In genomic region chr1:182603646-182604127, GRCh38 we compare ENCODE assay signal across 8 cellular contexts. TPM values are rescaled to one million over a fixed set of nuclear protein-coding genes. Genes with fewer than 3 reads are reported as not detected.
DNase-seq lines count a peak whose midpoint lies in the region; ATAC-seq and TF ChIP-seq lines count a peak whose summit lies in the region.

No MANE protein-coding gene starts in this region.

- no peak overlapping the region for H3K27ac ChIP-seq in GM23248
- H3K27ac ChIP-seq in SK-N-MC, result no peak overlapping the region
- H3K27ac ChIP-seq in testis, result no peak overlapping the region

- no peaks in the 10 kb centered on the region for H4K20me1 ChIP-seq in GM23248 (ENCODE audit: insufficient read depth)

- H3K27me3 ChIP-seq in GM23248 (replicated peaks; ENCODE audit: insufficient read depth) (no peaks in the 10 kb centered on the region), testis (no peaks in the 10 kb centered on the region)

- TF ChIP-seq CTCF in testis (IDR thresholded peaks at IDR 0.05), result no peak

- peak overlapping the region; percentile 89 for H2AFZ ChIP-seq in GM23248

- no peaks in the 10 kb centered on the region for H3K79me2 ChIP-seq in GM23248 (ENCODE audit: insufficient read depth)

- no peak for ATAC-seq in GM21526 (IDR thresholded peaks at IDR 0.05; ENCODE audit: low FRiP score, unreplicated experiment)
- ATAC-seq in GM18909 (IDR thresholded peaks at IDR 0.05; ENCODE audit: poor library complexity, unreplicated experiment), result no peak

- peaks cover 16% of the 10 kb centered on the region for H3K4me1 ChIP-seq in GM23248 (ENCODE audit: insufficient read depth)
- peaks cover 14% of the 10 kb centered on the region for H3K4me1 ChIP-seq in testis

- H3K4me3 ChIP-seq in GM23248, result peak overlapping the region; percentile 72
- peak overlapping the region; percentile 87 for H3K4me3 ChIP-seq in SK-N-MC
- H3K4me3 ChIP-seq in iPS-18c (ENCODE audit: insufficient read depth, low read depth, low read length), result peak overlapping the region; percentile 46
- peak overlapping the region; percentile 39 to 43 for H3K4me3 ChIP-seq in testis

- H3K9ac ChIP-seq in GM23248, result peak overlapping the region; percentile 64
- peak overlapping the region; percentile 33 for H3K9ac ChIP-seq in SK-N-MC (ENCODE audit: insufficient read length)

- intact Hi-C loops in testis (cut with DNase I; ENCODE audit: low total_unique reads), result no loop called here

- H3K36me3 ChIP-seq in GM23248 (ENCODE audit: low read depth), result no peaks in the 10 kb centered on the region
- peaks cover 45% of the 10 kb centered on the region for H3K36me3 ChIP-seq in SK-N-MC (ENCODE audit: insufficient read depth, low read length)
- H3K36me3 ChIP-seq in testis (ENCODE audit: low read depth, missing control alignments), result no peaks in the 10 kb centered on the region

- in situ Hi-C loops in GM23248 (cut with MboI), result no loop called here

- no peak for TF ChIP-seq POLR2A in testis (IDR thresholded peaks at IDR 0.05)

- peak; percentile 30 for DNase-seq in Daoy (ENCODE audit: low read depth)
- peak; percentile 46 for DNase-seq in GM23248
- DNase-seq in SK-N-MC (ENCODE audit: low read depth, low spot score), result no peak
- no peak for DNase-seq in testis
- no peak for DNase-seq in dedifferentiated amniotic fluid mesenchymal stem cell (ENCODE audit: extremely low spot score)

- 1 to 3% methylated on average over 7 to 9 of the region's 9 CpGs for WGBS in GM23248 (ENCODE audit: low coverage in 1 of 2, low lambda C conversion rate in 2 of 2, missing lambda C conversion rate in 2 of 2), 2 experiments
- WGBS in testis, 2 donors, result 7 to 8% methylated on average over 8 to 9 of the region's 9 CpGs

- H3K4me2 ChIP-seq in GM23248 (ENCODE audit: unreplicated experiment), result peak overlapping the region; percentile 84

- no peaks in the 10 kb centered on the region for H3K9me2 ChIP-seq in GM23248 (ENCODE audit: insufficient read depth)

- H3F3A ChIP-seq in GM23248 (ENCODE audit: insufficient read depth), result no peaks in the 10 kb centered on the region

- H3K9me3 ChIP-seq in GM23248 (ENCODE audit: low read depth) (no peaks in the 10 kb centered on the region), SK-N-MC (ENCODE audit: low read depth, low read length) (no peaks in the 10 kb centered on the region), iPS-18c (ENCODE audit: control insufficient read depth, insufficient read depth, low read length) (no peaks in the 10 kb centered on the region), testis (no peaks in the 10 kb centered on the region)

RNA-seq across cellular contexts. Expression of gene RGS16, which starts 0.5 kb away (rescaled TPM):
- total RNA-seq in Daoy (2014; rRNA removed; shearing (Covaris generic)), result 0.91 and 1.6 TPM in 2 replicates
- 0.11 and 0.89 TPM in 2 replicates for total RNA-seq in GM23248 (2014; rRNA removed; shearing (Covaris generic))
- polyA plus RNA-seq in GM23248 (2016; fragmentation: Nextera tagmentation; extraction: Ambion mirVana) (0.33 and 0.41 TPM in 2 replicates), testis (ENCODE audit: insufficient read depth, low read depth, low replicate concordance) (3.2 TPM)
- 1 to 10 TPM in 1 of 2 donors, under 1 TPM in 1; 0.93 to 1.3 TPM for total RNA-seq in testis

RNA-seq across cellular contexts. Expression of gene RNASEL, which starts 14.6 kb away (rescaled TPM):
- 5.6 and 6.5 TPM in 2 replicates for total RNA-seq in Daoy (2014; rRNA removed; shearing (Covaris generic))
- 7.1 and 10.1 TPM in 2 replicates for total RNA-seq in GM23248 (2014; rRNA removed; shearing (Covaris generic))
- polyA plus RNA-seq in GM23248 (2016; fragmentation: Nextera tagmentation; extraction: Ambion mirVana) (7.9 and 9.7 TPM in 2 replicates), testis (ENCODE audit: insufficient read depth, low read depth, low replicate concordance) (4.7 TPM)
- 1 to 10 TPM; 5.4 to 7.5 TPM for total RNA-seq in testis

Comparison
In these comparisons a context has a peak if more than half of its experiments do, and no peak if none do; other contexts are left out.
1. DNase-seq: peak in Daoy (single experiment) and GM23248 (single experiment); none in SK-N-MC (single experiment), testis (single experiment) and dedifferentiated amniotic fluid mesenchymal stem cell (single experiment).
2. Peak in every context shown above with its lines, with median percentiles within 50 percentile points of each other: H3K4me3 ChIP-seq.